In the genomic region with DNA sequence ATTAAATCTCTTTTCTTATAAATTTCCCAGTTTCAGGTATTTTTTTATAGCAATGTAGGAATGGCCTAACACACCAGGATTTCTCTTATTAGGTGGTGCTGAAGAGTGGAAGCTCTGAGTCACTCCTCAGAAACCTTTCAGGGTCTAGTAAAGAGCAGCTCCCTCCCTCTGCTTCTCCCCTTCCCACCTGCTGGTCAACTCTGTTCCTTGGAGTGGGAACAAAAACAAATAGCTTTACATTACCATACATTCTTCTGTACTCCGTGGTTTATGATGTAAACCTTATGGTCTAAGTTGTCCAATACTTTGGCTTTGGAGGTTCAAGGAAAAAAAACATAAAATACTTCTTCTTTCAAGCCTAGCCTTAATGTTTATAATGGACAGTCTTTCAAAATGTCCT, we compare ENCODE assay signal across 1 cellular context.
TF ChIP-seq lines count a peak whose summit lies in the region.

No MANE protein-coding gene starts in this region.

TF ChIP-seq in IMR-90, 13 proteins besides CTCF, POLR2A, EP300 and RAD21:
- TF ChIP-seq BHLHE40 (IDR thresholded peaks at IDR 0.05; ENCODE audit: low read depth, low read length), result no peak
- TF ChIP-seq SMC3 (IDR thresholded peaks at IDR 0.05; ENCODE audit: low read depth, low read length), result no peak
- TF ChIP-seq RFX5 (IDR thresholded peaks at IDR 0.05; ENCODE audit: low read depth, low read length), result no peak
- TF ChIP-seq CEBPB (IDR thresholded peaks at IDR 0.05; ENCODE audit: low read depth, low read length), result no peak
- TF ChIP-seq, protein P1, sequence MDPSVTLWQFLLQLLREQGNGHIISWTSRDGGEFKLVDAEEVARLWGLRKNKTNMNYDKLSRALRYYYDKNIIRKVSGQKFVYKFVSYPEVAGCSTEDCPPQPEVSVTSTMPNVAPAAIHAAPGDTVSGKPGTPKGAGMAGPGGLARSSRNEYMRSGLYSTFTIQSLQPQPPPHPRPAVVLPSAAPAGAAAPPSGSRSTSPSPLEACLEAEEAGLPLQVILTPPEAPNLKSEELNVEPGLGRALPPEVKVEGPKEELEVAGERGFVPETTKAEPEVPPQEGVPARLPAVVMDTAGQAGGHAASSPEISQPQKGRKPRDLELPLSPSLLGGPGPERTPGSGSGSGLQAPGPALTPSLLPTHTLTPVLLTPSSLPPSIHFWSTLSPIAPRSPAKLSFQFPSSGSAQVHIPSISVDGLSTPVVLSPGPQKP (IDR thresholded peaks at IDR 0.05; ENCODE audit: borderline replicate concordance, low read depth, low read length), result no peak
- no peak for TF ChIP-seq MAFK (IDR thresholded peaks at IDR 0.05; ENCODE audit: low read depth, low read length)
- TF ChIP-seq CHD1 (IDR thresholded peaks at IDR 0.05; ENCODE audit: low read depth, low read length), result no peak
- no peak for TF ChIP-seq MXI1 (IDR thresholded peaks at IDR 0.05; ENCODE audit: borderline replicate concordance, low read depth, low read length)
- TF ChIP-seq, protein P2, sequence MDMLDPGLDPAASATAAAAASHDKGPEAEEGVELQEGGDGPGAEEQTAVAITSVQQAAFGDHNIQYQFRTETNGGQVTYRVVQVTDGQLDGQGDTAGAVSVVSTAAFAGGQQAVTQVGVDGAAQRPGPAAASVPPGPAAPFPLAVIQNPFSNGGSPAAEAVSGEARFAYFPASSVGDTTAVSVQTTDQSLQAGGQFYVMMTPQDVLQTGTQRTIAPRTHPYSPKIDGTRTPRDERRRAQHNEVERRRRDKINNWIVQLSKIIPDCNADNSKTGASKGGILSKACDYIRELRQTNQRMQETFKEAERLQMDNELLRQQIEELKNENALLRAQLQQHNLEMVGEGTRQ (IDR thresholded peaks at IDR 0.05; ENCODE audit: low read depth, low read length), result no peak
- TF ChIP-seq FOS (IDR thresholded peaks at IDR 0.05; ENCODE audit: low read depth, low read length), result no peak
- no peak for TF ChIP-seq RCOR1 (IDR thresholded peaks at IDR 0.05; ENCODE audit: insufficient replicate concordance, low read length)
- TF ChIP-seq NFE2L2 (IDR thresholded peaks at IDR 0.05; ENCODE audit: low read depth, low read length), result no peak
- TF ChIP-seq MAZ (IDR thresholded peaks at IDR 0.05; ENCODE audit: borderline replicate concordance, low read depth, low read length), result no peak
